In the genomic region with DNA sequence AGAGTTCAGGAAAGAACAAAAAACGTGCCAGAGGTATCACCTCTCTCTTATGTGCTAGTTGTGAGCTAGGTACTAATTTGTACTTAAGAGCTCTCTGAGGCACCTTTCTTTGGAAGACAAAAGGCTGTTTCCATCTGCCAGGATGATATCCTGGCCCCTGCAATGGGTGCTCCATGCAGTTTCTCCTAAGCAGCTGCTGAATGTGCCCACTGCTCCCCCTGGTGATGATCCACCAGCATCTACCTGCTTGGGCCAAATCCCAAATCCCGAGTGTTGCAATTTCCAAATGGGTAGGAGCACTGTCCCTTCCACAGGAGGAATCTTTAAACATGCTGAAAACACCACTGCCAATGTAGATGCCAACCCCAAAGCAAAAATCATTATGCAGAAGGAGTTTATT, we compare ENCODE assay signal across 9 cellular contexts.
DNase-seq lines count a peak whose midpoint lies in the region; ATAC-seq and TF ChIP-seq lines count a peak whose summit lies in the region.
"Had no signal": no experiment of that assay in that cellular context is flagged by ENCODE, and none has a peak within 500 bp of the region (broad histone marks: within the 10 kb centered on the region; RNA-seq: fewer than 3 reads in every experiment).

No MANE protein-coding gene starts in this region.

- H3K4me3 Mint-ChIP-seq in activated CD4-positive, alpha-beta memory T cell treated with anti-CD3 and anti-CD28 coated beads for 36 hours: no peak overlapping the region
- H3K4me3 Mint-ChIP-seq: naive B cell had no signal

- no peaks in the 10 kb centered on the region for H3K36me3 ChIP-seq in esophagus muscularis mucosa
- H3K36me3 ChIP-seq in transverse colon: no peaks in the 10 kb centered on the region

- H3K27ac Mint-ChIP-seq in activated CD4-positive, alpha-beta memory T cell treated with anti-CD3 and anti-CD28 coated beads for 36 hours: no peak overlapping the region

- H3K27me3 ChIP-seq in esophagus muscularis mucosa (peaks cover 0 to 26% (median 0%) of the 10 kb centered on the region in 4 donors), transverse colon (no peaks in the 10 kb centered on the region)

- TF ChIP-seq POLR2A in esophagus muscularis mucosa (IDR thresholded peaks at IDR 0.05; ENCODE audit: low read depth) (no peak), transverse colon (IDR thresholded peaks at IDR 0.05) (no peak)

- no peak overlapping the region for H3K27ac ChIP-seq in esophagus muscularis mucosa (replicated peaks in 1 of 4)
- no peak overlapping the region for H3K27ac ChIP-seq in transverse colon

- H3K27me3 Mint-ChIP-seq in activated CD4-positive, alpha-beta memory T cell treated with anti-CD3 and anti-CD28 coated beads for 36 hours: no peaks in the 10 kb centered on the region

- H3K4me1 ChIP-seq in esophagus muscularis mucosa (no peaks in the 10 kb centered on the region), transverse colon (no peaks in the 10 kb centered on the region)

- ATAC-seq in HG03097 (IDR thresholded peaks at IDR 0.05; ENCODE audit: low FRiP score, unreplicated experiment): no peak

- 40% methylated on average over 2 of the region's 2 CpGs for WGBS in esophagus muscularis mucosa
- 13 to 23% methylated on average over 1 to 2 of the region's 2 CpGs for WGBS in transverse colon (ENCODE audit: low coverage in 1 of 2), 2 donors

- H3K4me3 ChIP-seq in esophagus muscularis mucosa: no peak overlapping the region
- no peak overlapping the region for H3K4me3 ChIP-seq in transverse colon

- peak; percentile 35 to 58 (median 43) for TF ChIP-seq CTCF in esophagus muscularis mucosa (IDR thresholded peaks at IDR 0.05)
- peak in 2 of 5 experiments; percentile 10 to 24 for TF ChIP-seq CTCF in transverse colon (IDR thresholded peaks at IDR 0.05)

- no peaks in the 10 kb centered on the region for H3K9me3 Mint-ChIP-seq in activated CD4-positive, alpha-beta memory T cell treated with anti-CD3 and anti-CD28 coated beads for 36 hours

- TF ChIP-seq EP300 in esophagus muscularis mucosa (IDR thresholded peaks at IDR 0.05): no peak
- TF ChIP-seq EP300 in transverse colon (IDR thresholded peaks at IDR 0.05; ENCODE audit: low read depth): no peak

- DNase-seq in NCI-H1436 (lab: John Stamatoyannopoulos, UW): peak; percentile 8
- no peak for DNase-seq in NCI-H1436 treated with DMSO at 0.1 percent for 48 hours (lab: John Stamatoyannopoulos, UW)
- peak; percentile 40 for DNase-seq in NCI-H460 (ENCODE audit: extremely low read depth, low read depth)
- no peak for DNase-seq in esophagus muscularis mucosa (ENCODE audit: extremely low spot score)
- DNase-seq in posterior cingulate gyrus: peak in 8 of 10 donors; percentile 38 to 95 (median 71)
- no peak for DNase-seq in activated CD4-positive, alpha-beta memory T cell treated with anti-CD3 and anti-CD28 coated beads for 36 hours
- DNase-seq in transverse colon: no peak
- DNase-seq: naive B cell had no signal

- POLR2A ChIA-PET in activated CD4-positive, alpha-beta memory T cell treated with anti-CD3 and anti-CD28 coated beads for 36 hours (lab: Charles Lee): no interaction called here

- H3K9me3 ChIP-seq in esophagus muscularis mucosa (no peaks in the 10 kb centered on the region), transverse colon (no peaks in the 10 kb centered on the region)

- peaks cover under 1% of the 10 kb centered on the region for H3K36me3 Mint-ChIP-seq in activated CD4-positive, alpha-beta memory T cell treated with anti-CD3 and anti-CD28 coated beads for 36 hours
- H3K36me3 Mint-ChIP-seq: naive B cell had no signal

- in situ Hi-C loops in transverse colon (cut with MboI; ENCODE audit: low pct_ligation_motif_present in 1 of 4, low pct_unique_long_range_greater_than_20kb in 1 of 4, low sequenced_read_pairs in 3 of 4): no loop called here

- CTCF ChIA-PET in activated CD4-positive, alpha-beta memory T cell treated with anti-CD3 and anti-CD28 coated beads for 36 hours (lab: Charles Lee): interaction anchor here (1.5 kb wide), 1 partner anchor 89 kb away, joined by 9 read pairs; no protein-coding TSS in a partner anchor

- intact Hi-C loops in esophagus muscularis mucosa (cut with DNase I) (loop anchor here (10.0 kb wide), 1 partner anchor 93 kb away; no protein-coding TSS in a partner anchor), posterior cingulate gyrus (cut with DNase I) (loop anchor here (5.0 kb wide), 1 partner anchor 90 kb away; no protein-coding TSS in a partner anchor), transverse colon (cut with DNase I; ENCODE audit: low total_unique reads) (no loop called here)
- intact Hi-C loops in activated CD4-positive, alpha-beta memory T cell treated with anti-CD3 and anti-CD28 coated beads for 36 hours (cut with micrococcal nuclease): no loop called here

- H3K4me1 Mint-ChIP-seq in activated CD4-positive, alpha-beta memory T cell treated with anti-CD3 and anti-CD28 coated beads for 36 hours (ENCODE audit: low read depth): peaks cover 5% of the 10 kb centered on the region
- H3K4me1 Mint-ChIP-seq: naive B cell had no signal

Comparison
In these comparisons a context has a peak if more than half of its experiments do, and no peak if none do; other contexts are left out.
1. DNase-seq: peak in NCI-H1436 (single experiment), NCI-H460 (single experiment) and posterior cingulate gyrus (8 of 10); none in NCI-H1436 treated with DMSO at 0.1 percent for 48 hours (single experiment), esophagus muscularis mucosa (single experiment), activated CD4-positive, alpha-beta memory T cell treated with anti-CD3 and anti-CD28 coated beads for 36 hours (single experiment) and transverse colon (single experiment).
2. intact Hi-C loops: an anchor here in esophagus muscularis mucosa (10.0 kb wide) and posterior cingulate gyrus (5.0 kb wide); none called in activated CD4-positive, alpha-beta memory T cell treated with anti-CD3 and anti-CD28 coated beads for 36 hours and transverse colon.